Comparison of ENCODE assay signal across 8 cellular contexts in genomic region chr10:72337039-72337629, GRCh38. TPM values are rescaled to one million over a fixed set of nuclear protein-coding genes. Genes with fewer than 3 reads are reported as not detected.
DNase-seq lines count a peak whose midpoint lies in the region; ATAC-seq, FAIRE-seq and TF ChIP-seq lines count a peak whose summit lies in the region.

No MANE protein-coding gene starts in this region.

- TF ChIP-seq CTCF in VCaP (conservative IDR thresholded peaks at IDR 0.05) (peak; percentile 93), cardiac fibroblast (IDR thresholded peaks at IDR 0.05; ENCODE audit: low read depth, low read length) (peak; percentile 97), kidney (IDR thresholded peaks at IDR 0.05; ENCODE audit: borderline replicate concordance, extremely low read depth, insufficient read depth) (peak; percentile 89)

- DNase-seq in GM03348 (ENCODE audit: low spot score) (peak; percentile 81), NCI-H1048 (lab: John Stamatoyannopoulos, UW) (peak; percentile 30), cardiac fibroblast (ENCODE audit: low read depth in 2 of 2) (peak; percentile 82 to 85), kidney (peak; percentile 96), mesenteric fat pad (ENCODE audit: low spot score) (no peak)
- peak; percentile 67 for DNase-seq in stimulated activated CD4-positive, alpha-beta T cell treated with anti-CD3 and anti-CD28 coated beads, Interleukin-1b, Interleukin-23, amount 100 ng/mL, for 48 hours

- intact Hi-C loops in kidney (cut with DNase I) = loop anchor here (10.0 kb wide), 3 partner anchors 62 to 212 kb away; partner anchors contain the start of gene DDIT4

- no peaks in the 10 kb centered on the region for H3K9me3 ChIP-seq in kidney (ENCODE audit: control insufficient read depth in 1 of 2, low read length in 2 of 2)

- peaks cover 6 to 20% of the 10 kb centered on the region in 2 donors for H3K36me3 ChIP-seq in kidney (ENCODE audit: control insufficient read depth in 1 of 2, insufficient read depth in 2 of 2, low read length in 2 of 2)

- H3K27ac ChIP-seq in VCaP = peak overlapping the region; percentile 15; the same call in 1 of the 2 replicates
- peak overlapping the region; percentile 89 to 93 for H3K27ac ChIP-seq in kidney (ENCODE audit: low read depth in 2 of 2, low read length in 2 of 2)

- H3K4me1 ChIP-seq in kidney (ENCODE audit: control insufficient read depth in 1 of 2, insufficient read depth in 1 of 2, low read depth in 1 of 2, low read length in 2 of 2) = peaks cover 32 to 41% of the 10 kb centered on the region in 2 donors

- peak overlapping the region in 1 of 2 donors; percentile 24 for H3K9ac ChIP-seq in kidney (ENCODE audit: low read length in 2 of 2)

- no peak for ATAC-seq in HG02571 (IDR thresholded peaks at IDR 0.05; ENCODE audit: unreplicated experiment)

- H3K4me3 ChIP-seq in cardiac fibroblast (replicated peaks in 1 of 2; ENCODE audit: low read depth in 2 of 2, low read length in 2 of 2) (no peak overlapping the region), kidney (ENCODE audit: low read length in 2 of 2) (no peak overlapping the region)

- no peak for FAIRE-seq in kidney (lab: Jason Lieb, UNC)

RNA-seq across cellular contexts. Expression of gene DNAJB12, which starts 17.6 kb away (rescaled TPM):
- total RNA-seq in kidney (37.7 TPM), mesenteric fat pad (37.7 TPM)
- polyA plus RNA-seq in kidney (ENCODE audit: insufficient read depth, low read depth, low replicate concordance) = 32.0 TPM
